ENCODE assay signal across 8 cellular contexts in the genomic region with DNA sequence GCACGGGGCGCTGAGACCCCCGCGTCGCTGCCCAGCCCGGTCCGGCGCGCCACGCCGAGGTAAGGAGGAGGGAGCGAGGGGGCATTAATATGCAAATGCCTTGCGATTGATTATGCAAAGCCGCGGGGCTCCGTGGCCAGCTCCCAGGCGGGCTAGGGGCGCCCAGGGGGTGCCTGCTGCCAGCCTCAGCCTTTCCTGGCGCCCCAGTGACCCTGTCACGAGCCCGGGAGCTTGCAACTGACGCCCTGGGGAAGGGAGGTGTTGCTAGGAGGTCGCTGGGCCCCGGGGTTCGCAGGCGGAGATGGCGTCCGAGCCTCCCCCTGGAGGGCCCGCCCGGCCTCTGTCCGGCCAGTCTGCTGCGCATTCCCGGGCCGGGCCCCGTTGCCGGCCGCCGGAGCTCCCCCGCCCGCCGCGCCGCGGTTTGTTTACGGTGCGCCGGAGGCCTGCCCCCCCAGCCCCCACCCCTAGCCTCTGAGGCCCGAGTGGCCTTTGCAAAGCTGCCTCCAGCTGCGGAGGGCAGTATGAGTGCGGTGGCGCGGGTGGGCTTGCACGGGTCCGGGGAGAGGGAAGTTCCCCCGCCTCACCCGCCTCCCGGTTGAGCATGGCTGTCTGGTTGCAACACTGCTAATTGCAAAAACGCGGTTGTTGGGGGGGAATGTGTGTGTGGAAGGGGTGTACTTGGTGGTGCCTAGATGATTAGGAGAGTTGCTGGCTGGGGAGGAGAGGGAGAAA. TPM values are rescaled to one million over a fixed set of nuclear protein-coding genes. Genes with fewer than 3 reads are reported as not detected.
DNase-seq lines count a peak whose midpoint lies in the region; ATAC-seq and TF ChIP-seq lines count a peak whose summit lies in the region.

No MANE protein-coding gene starts in this region.

- WGBS in ovary, 3 donors: 0 to 2% (median 1%) methylated on average over 35 to 59 of the region's 59 CpGs

- H3K4me3 Mint-ChIP-seq in activated T-helper 17 cell treated with anti-CD3 and anti-CD28 coated beads, Interleukin-2, amount 50 U/mL, for 72 hours: peak overlapping the region; percentile 80

- H3K9me3 Mint-ChIP-seq in activated T-helper 17 cell treated with anti-CD3 and anti-CD28 coated beads, Interleukin-2, amount 50 U/mL, for 72 hours: no peaks in the 10 kb centered on the region

- peak; percentile 87 for DNase-seq in CD1c-positive myeloid dendritic cell (ENCODE audit: extremely low spot score)
- DNase-seq in MG63: peak; percentile 41
- DNase-seq in germinal center (ENCODE audit: low spot score): peak; percentile 33
- DNase-seq in ovary: peak; percentile 41 to 72 (median 60)
- DNase-seq in mucosa of gallbladder (ENCODE audit: low spot score): no peak
- no peak for DNase-seq in globus pallidus (ENCODE audit: low spot score)

- no peaks in the 10 kb centered on the region for H3K36me3 ChIP-seq in MG63
- H3K36me3 ChIP-seq in ovary: no peaks in the 10 kb centered on the region

- ATAC-seq in GM21390 (IDR thresholded peaks at IDR 0.05; ENCODE audit: unreplicated experiment): peak; percentile 47
- peak; percentile 52 for ATAC-seq in activated T-helper 17 cell treated with anti-CD3 and anti-CD28 coated beads, Interleukin-2, amount 50 U/mL, for 72 hours (replicated peaks)

- no peaks in the 10 kb centered on the region for H3K36me3 Mint-ChIP-seq in activated T-helper 17 cell treated with anti-CD3 and anti-CD28 coated beads, Interleukin-2, amount 50 U/mL, for 72 hours (ENCODE audit: low read depth)

- H3K27me3 ChIP-seq in MG63: no peaks in the 10 kb centered on the region
- no peaks in the 10 kb centered on the region for H3K27me3 ChIP-seq in ovary

- H3K27ac ChIP-seq in ovary: peak overlapping the region; percentile 80 to 85

- peak overlapping the region; percentile 33 for H3K27ac Mint-ChIP-seq in activated T-helper 17 cell treated with anti-CD3 and anti-CD28 coated beads, Interleukin-2, amount 50 U/mL, for 72 hours

- peaks cover 19% of the 10 kb centered on the region for H3K4me1 ChIP-seq in ovary (ENCODE audit: insufficient read depth)

- peak in 1 of 3 donors; percentile 13 for TF ChIP-seq CTCF in ovary (IDR thresholded peaks at IDR 0.05)

- peak overlapping the region; percentile 98 for H3K4me3 ChIP-seq in MG63
- H3K4me3 ChIP-seq in ovary: peak overlapping the region; percentile 63

- peak; percentile 35 for TF ChIP-seq POLR2A in ovary (IDR thresholded peaks at IDR 0.05)

- no peaks in the 10 kb centered on the region for H3K27me3 Mint-ChIP-seq in activated T-helper 17 cell treated with anti-CD3 and anti-CD28 coated beads, Interleukin-2, amount 50 U/mL, for 72 hours

- no peaks in the 10 kb centered on the region for H3K9me3 ChIP-seq in MG63
- H3K9me3 ChIP-seq in ovary: no peaks in the 10 kb centered on the region

- no peak for TF ChIP-seq EP300 in ovary (IDR thresholded peaks at IDR 0.05)

- intact Hi-C loops in ovary (cut with DNase I): loop anchor here in 3 of 4 donors (5.0 to 10.0 kb wide), 4 partner anchors 34 to 838 kb away; a partner anchor contains a TSS

- H3K4me1 Mint-ChIP-seq in activated T-helper 17 cell treated with anti-CD3 and anti-CD28 coated beads, Interleukin-2, amount 50 U/mL, for 72 hours: peaks cover 32% of the 10 kb centered on the region

RNA-seq across cellular contexts. Expression of a gene that starts 0.4 kb away (rescaled TPM):
- 11.5 and 18.1 TPM in 2 replicates for total RNA-seq in MG63 (2014; rRNA removed; shearing (Covaris generic); ENCODE audit: low replicate concordance)
- 10 to 100 TPM; 10.3 to 14.4 TPM for total RNA-seq in activated T-helper 17 cell treated with anti-CD3 and anti-CD28 coated beads, Interleukin-2, amount 50 U/mL, for 72 hours
- total RNA-seq in ovary (100 to 1,000 TPM in 2 of 7 donors, 10 to 100 TPM in 5; 51.4 to 129 (median 89.3) TPM), mucosa of gallbladder (78.7 TPM)
- polyA plus RNA-seq in ovary: 10 to 100 TPM; 77.5 to 87.2 TPM

RNA-seq across cellular contexts. Expression of a gene that starts 9.0 kb away (rescaled TPM):
- total RNA-seq in MG63 (2014; rRNA removed; shearing (Covaris generic); ENCODE audit: low replicate concordance): 83.1 and 96.3 TPM in 2 replicates
- 100 to 1,000 TPM in 1 of 2 donors, 10 to 100 TPM in 1; 83.5 to 140 TPM for total RNA-seq in activated T-helper 17 cell treated with anti-CD3 and anti-CD28 coated beads, Interleukin-2, amount 50 U/mL, for 72 hours
- total RNA-seq in ovary (10 to 100 TPM; 42.2 to 73.9 (median 66.7) TPM), mucosa of gallbladder (74.2 TPM)
- 10 to 100 TPM; 45.1 to 51.3 TPM for polyA plus RNA-seq in ovary

RNA-seq across cellular contexts. Expression of a gene that starts 37.2 kb away (rescaled TPM):
- 0.07 and 1.3 TPM in 2 replicates for total RNA-seq in MG63 (2014; rRNA removed; shearing (Covaris generic); ENCODE audit: low replicate concordance)
- total RNA-seq in activated T-helper 17 cell treated with anti-CD3 and anti-CD28 coated beads, Interleukin-2, amount 50 U/mL, for 72 hours: 10 to 100 TPM; 12.2 to 21.8 TPM
- total RNA-seq in ovary: 10 to 100 TPM; 10.7 to 73.8 (median 23.7) TPM
- polyA plus RNA-seq in ovary: 10 to 100 TPM; 11.8 to 59.0 TPM
- 34.7 TPM for total RNA-seq in mucosa of gallbladder

RNA-seq across cellular contexts. Expression of a gene that starts 48.0 kb away (rescaled TPM):
- not detected in 2 replicates for total RNA-seq in MG63 (2014; rRNA removed; shearing (Covaris generic); ENCODE audit: low replicate concordance)
- total RNA-seq in activated T-helper 17 cell treated with anti-CD3 and anti-CD28 coated beads, Interleukin-2, amount 50 U/mL, for 72 hours: not detected
- total RNA-seq in ovary (100 to 1,000 TPM in 1 of 7 donors, 1 to 10 TPM in 2, under 1 TPM in 2, not detected in 2; 0.32 to 197 (median 1.7) TPM), mucosa of gallbladder (not detected)
- 1 to 10 TPM in 1 of 2 donors, not detected in 1; 1.1 TPM for polyA plus RNA-seq in ovary

RNA-seq across cellular contexts. Expression of a gene that starts 58.6 kb away (rescaled TPM):
- total RNA-seq in MG63 (2014; rRNA removed; shearing (Covaris generic); ENCODE audit: low replicate concordance): 44.9 and 53.4 TPM in 2 replicates
- total RNA-seq in activated T-helper 17 cell treated with anti-CD3 and anti-CD28 coated beads, Interleukin-2, amount 50 U/mL, for 72 hours: 100 to 1,000 TPM in 1 of 2 donors, 10 to 100 TPM in 1; 80.5 to 114 TPM
- total RNA-seq in ovary: 100 to 1,000 TPM in 1 of 7 donors, 10 to 100 TPM in 6; 59.6 to 110 (median 83.3) TPM
- 100 to 1,000 TPM in 1 of 2 donors, 10 to 100 TPM in 1; 60.8 to 122 TPM for polyA plus RNA-seq in ovary
- 90.9 TPM for total RNA-seq in mucosa of gallbladder

Comparison
In these comparisons a context has a peak if more than half of its experiments do, and no peak if none do; other contexts are left out.
1. DNase-seq: peak in CD1c-positive myeloid dendritic cell (single experiment), MG63 (single experiment), germinal center (single experiment) and ovary (5 of 5); none in mucosa of gallbladder (single experiment) and globus pallidus (single experiment).